Comparison of ENCODE assay signal across 17 cellular contexts in the genomic region with DNA sequence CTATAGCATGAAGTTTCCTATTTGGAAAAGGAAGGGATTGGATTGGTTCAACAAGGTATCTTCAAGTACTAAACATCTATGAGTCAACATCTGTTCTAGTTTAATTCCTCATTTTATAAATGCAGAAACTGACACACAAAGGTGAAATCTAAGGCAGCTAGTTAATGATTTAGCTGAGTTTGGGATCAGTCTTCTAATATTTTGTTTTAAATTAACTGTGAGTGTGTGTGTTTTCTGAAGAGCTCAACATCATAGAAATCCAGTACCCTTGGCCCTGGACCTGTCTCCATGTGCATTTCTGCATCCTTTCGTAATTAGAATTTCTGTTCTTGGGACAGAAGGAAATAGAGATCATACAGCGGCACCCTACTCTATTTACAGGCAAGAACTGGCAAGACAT.
A peak's percentile ranks its signal among the peaks of the same experiment; 100 is the strongest.
DNase-seq lines count a peak whose midpoint lies in the region; ATAC-seq, FAIRE-seq and TF ChIP-seq lines count a peak whose summit lies in the region.
"Had no signal": no experiment of that assay in that cellular context is flagged by ENCODE, and none has a peak within 500 bp of the region (broad histone marks: within the 10 kb centered on the region; RNA-seq: fewer than 3 reads in every experiment).

No MANE protein-coding gene starts in this region.

- TF ChIP-seq EP300 in HepG2 (IDR thresholded peaks at IDR 0.05; ENCODE audit: low read depth in 2 of 2, low read length in 2 of 2) (no peak), HepG2 (CRISPR knock-in tag; IDR thresholded peaks at IDR 0.05; ENCODE audit: borderline replicate concordance) (no peak)

- H3K27ac ChIP-seq in liver (ENCODE audit: low read depth in 1 of 2, low read length in 2 of 2) (no peak overlapping the region), HepG2 (ENCODE audit: extremely low read length, insufficient read depth, low read length) (no peak overlapping the region), rectal smooth muscle tissue (ENCODE audit: low read depth, low read length) (peak overlapping the region; percentile 50)
- H3K27ac ChIP-seq: BLaER1 treated with 17β-estradiol and CSF1 and Interleukin-3, amounts not matched to agents 10 nM and 100 nM had no signal

- H3K27ac Mint-ChIP-seq in naive thymus-derived CD8-positive, alpha-beta T cell: peak overlapping the region in 1 of 10 donors; percentile 6
- H3K27ac Mint-ChIP-seq: HFFc6 had no signal

- H3K9ac ChIP-seq in liver (ENCODE audit: low read depth in 1 of 2, low read length in 2 of 2) (no peak overlapping the region), HepG2 (ENCODE audit: insufficient read depth, low read depth, low read length) (no peak overlapping the region), rectal smooth muscle tissue (ENCODE audit: low read length) (no peak overlapping the region)
- H3K9ac ChIP-seq: BLaER1 treated with 17β-estradiol and CSF1 and Interleukin-3, amounts not matched to agents 10 nM and 100 nM had no signal

- no TSS peak for BruUV-seq in HepG2 (replicated peaks; lab: Mats Ljungman, UMichigan)

- ATAC-seq in HepG2 (no peak), GM21619 (IDR thresholded peaks at IDR 0.05; ENCODE audit: unreplicated experiment) (no peak)
- ATAC-seq in naive thymus-derived CD8-positive, alpha-beta T cell: no peak

- H3K4me1 ChIP-seq in liver (ENCODE audit: control insufficient read depth in 4 of 4, insufficient read depth in 4 of 4, low read length in 3 of 4): peaks cover 0 to 7% (median 2%) of the 10 kb centered on the region in 4 donors
- no peaks in the 10 kb centered on the region for H3K4me1 ChIP-seq in HepG2 (ENCODE audit: insufficient read depth, low read length)
- peaks cover 14% of the 10 kb centered on the region for H3K4me1 ChIP-seq in rectal smooth muscle tissue (ENCODE audit: control insufficient read depth, insufficient read depth, low read length)

- H3K4me1 Mint-ChIP-seq in naive thymus-derived CD8-positive, alpha-beta T cell: no peaks in the 10 kb centered on the region

- H3K4me3 ChIP-seq in liver (ENCODE audit: low read depth in 1 of 3, low read length in 3 of 3) (no peak overlapping the region), HepG2 (replicated peaks in 1 of 3; ENCODE audit: insufficient read depth in 1 of 3, low read depth in 2 of 3, low read length in 3 of 3) (no peak overlapping the region), kidney epithelial cell (ENCODE audit: low read depth, low read length) (no peak overlapping the region), rectal smooth muscle tissue (ENCODE audit: low read length) (no peak overlapping the region)
- H3K4me3 ChIP-seq: BLaER1 treated with 17β-estradiol and CSF1 and Interleukin-3, amounts not matched to agents 10 nM and 100 nM; MG63 had no signal

- DNase-seq in HepG2 (ENCODE audit: low spot score) (no peak), kidney epithelial cell (ENCODE audit: low read depth) (peak; percentile 5)
- no peak for DNase-seq in activated naive CD4-positive, alpha-beta T cell treated with anti-CD3 and anti-CD28 coated beads, Interleukin-2, amount 50 U/mL, for 16 hours
- DNase-seq in naive thymus-derived CD8-positive, alpha-beta T cell: no peak
- DNase-seq in activated CD4-positive, alpha-beta T cell treated with anti-CD3 and anti-CD28 coated beads, Interleukin-2, amount 50 U/mL, for 1 hour: no peak
- DNase-seq: DMS 273 treated with DMSO at 0.1 percent for 48 hours, GF-D8, HFFc6, MG63, NCI-H1092 treated with DMSO at 0.1 percent for 48 hours, NCI-H510A treated with DMSO at 0.1 percent for 48 hours, NCI-H82 had no signal

- H3K79me2 ChIP-seq in HepG2 (ENCODE audit: insufficient read depth, low read length): no peaks in the 10 kb centered on the region

- intact Hi-C loops in HepG2 (cut with micrococcal nuclease; ENCODE audit: unreplicated experiment): no loop called here

- H3K9me3 ChIP-seq in liver (ENCODE audit: control insufficient read depth in 4 of 4, low read length in 3 of 4): no peaks in the 10 kb centered on the region
- no peaks in the 10 kb centered on the region for H3K9me3 ChIP-seq in HepG2 (ENCODE audit: low read length)
- H3K9me3 ChIP-seq: MG63 had no signal

- H3K36me3 Mint-ChIP-seq in naive thymus-derived CD8-positive, alpha-beta T cell: peaks cover 0 to 6% (median 0%) of the 10 kb centered on the region in 3 donors

- WGBS in liver: 70% methylated on average over 2 of the region's 2 CpGs
- WGBS in HepG2 (ENCODE audit: low lambda C conversion rate): 29% methylated on average over 2 of the region's 2 CpGs

- H3K27me3 ChIP-seq in liver (ENCODE audit: control insufficient read depth in 4 of 4, insufficient read depth in 4 of 4, low read length in 3 of 4): no peaks in the 10 kb centered on the region
- H3K27me3 ChIP-seq in HepG2 (ENCODE audit: control insufficient read depth in 1 of 2, insufficient read depth in 2 of 2, low read length in 2 of 2): no peaks in the 10 kb centered on the region; a peak in 1 of 5 replicates
- no peaks in the 10 kb centered on the region for H3K27me3 ChIP-seq in kidney epithelial cell (ENCODE audit: control insufficient read depth, insufficient read depth, low read length)
- H3K27me3 ChIP-seq in rectal smooth muscle tissue (ENCODE audit: control insufficient read depth, insufficient read depth, low read length): no peaks in the 10 kb centered on the region
- H3K27me3 ChIP-seq: BLaER1 treated with 17β-estradiol and CSF1 and Interleukin-3, amounts not matched to agents 10 nM and 100 nM; MG63 had no signal

- no peak for TF ChIP-seq POLR2A in HepG2 (IDR thresholded peaks at IDR 0.05; ENCODE audit: insufficient read depth in 1 of 2, low read depth in 2 of 2, low read length in 2 of 2)

- H2AFZ ChIP-seq in HepG2 (ENCODE audit: low read length): no peak overlapping the region

- no peaks in the 10 kb centered on the region for H4K20me1 ChIP-seq in HepG2 (ENCODE audit: insufficient read depth, low read length)
- H4K20me1 ChIP-seq: BLaER1 treated with 17β-estradiol and CSF1 and Interleukin-3, amounts not matched to agents 10 nM and 100 nM had no signal

- no peak overlapping the region for H3K4me3 Mint-ChIP-seq in naive thymus-derived CD8-positive, alpha-beta T cell
- H3K4me3 Mint-ChIP-seq: HFFc6 had no signal

- POLR2A ChIA-PET in HepG2 (lab: Yijun Ruan, JAX): no interaction called here
- POLR2A ChIA-PET in naive thymus-derived CD8-positive, alpha-beta T cell (lab: Charles Lee): no interaction called here

- in situ Hi-C loops in HepG2 (cut with HindIII; ENCODE audit: extremely low pct_ligation_motif_present, low pct_unique_long_range_greater_than_20kb): no loop called here

- no peak overlapping the region for H3K4me2 ChIP-seq in HepG2 (ENCODE audit: low read depth, low read length)
- H3K4me2 ChIP-seq: BLaER1 treated with 17β-estradiol and CSF1 and Interleukin-3, amounts not matched to agents 10 nM and 100 nM had no signal

- peaks cover 0 to 3% (median 0%) of the 10 kb centered on the region in 5 donors for H3K27me3 Mint-ChIP-seq in naive thymus-derived CD8-positive, alpha-beta T cell

- TF ChIP-seq CTCF in liver (IDR thresholded peaks at IDR 0.05; ENCODE audit: low read depth, low read length, missing input control) (no peak), HepG2 (CRISPR knock-in tag; IDR thresholded peaks at IDR 0.05) (no peak), kidney epithelial cell (IDR thresholded peaks at IDR 0.05; ENCODE audit: insufficient read depth, low read length, poor library complexity, severe bottlenecking) (no peak)

- CTCF ChIA-PET in HepG2 (lab: Yijun Ruan, JAX; ENCODE audit: low intra/inter-chr PET ratio, low total read pairs): no interaction called here

- TF ChIP-seq RAD21 in liver (IDR thresholded peaks at IDR 0.05) (no peak), HepG2 (CRISPR knock-in tag; IDR thresholded peaks at IDR 0.05) (no peak)

- no peaks in the 10 kb centered on the region for H3K36me3 ChIP-seq in liver (ENCODE audit: control insufficient read depth in 4 of 4, insufficient read depth in 3 of 4, low read depth in 1 of 4, low read length in 3 of 4)
- no peaks in the 10 kb centered on the region for H3K36me3 ChIP-seq in HepG2 (replicated peaks in 1 of 2; ENCODE audit: control insufficient read depth in 1 of 2, insufficient read depth in 2 of 2, low read length in 2 of 2)
- no peaks in the 10 kb centered on the region for H3K36me3 ChIP-seq in kidney epithelial cell (ENCODE audit: control insufficient read depth, insufficient read depth, low read length)
- no peaks in the 10 kb centered on the region for H3K36me3 ChIP-seq in rectal smooth muscle tissue (ENCODE audit: control insufficient read depth, insufficient read depth, low read length)
- H3K36me3 ChIP-seq: BLaER1 treated with 17β-estradiol and CSF1 and Interleukin-3, amounts not matched to agents 10 nM and 100 nM; MG63 had no signal

- H3K9me3 Mint-ChIP-seq in naive thymus-derived CD8-positive, alpha-beta T cell: peaks cover 0 to 9% (median 3%) of the 10 kb centered on the region in 9 donors
- H3K9me3 Mint-ChIP-seq: HFFc6 had no signal

- no peak for FAIRE-seq in HepG2 (lab: Jason Lieb, UNC)
- FAIRE-seq: GM12891 had no signal

TF ChIP-seq in liver, 16 proteins besides CTCF, POLR2A, EP300 and RAD21 (continues in another document):
- no peak for TF ChIP-seq FOXA2 (IDR thresholded peaks at IDR 0.05)
- TF ChIP-seq, protein P1, sequence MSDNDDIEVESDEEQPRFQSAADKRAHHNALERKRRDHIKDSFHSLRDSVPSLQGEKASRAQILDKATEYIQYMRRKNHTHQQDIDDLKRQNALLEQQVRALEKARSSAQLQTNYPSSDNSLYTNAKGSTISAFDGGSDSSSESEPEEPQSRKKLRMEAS (IDR thresholded peaks at IDR 0.05): no peak
- no peak for TF ChIP-seq SP1 (IDR thresholded peaks at IDR 0.05)

TF ChIP-seq in HepG2, 621 proteins besides CTCF, POLR2A, EP300 and RAD21:
- TF ChIP-seq RXRB (CRISPR knock-in tag; IDR thresholded peaks at IDR 0.05; ENCODE audit: borderline replicate concordance) (no peak), EHMT2 (IDR thresholded peaks at IDR 0.05; ENCODE audit: borderline replicate concordance, low read depth, low read length) (no peak), ZNF230 (CRISPR knock-in tag; IDR thresholded peaks at IDR 0.05) (no peak), PITX1 (CRISPR knock-in tag; IDR thresholded peaks at IDR 0.05) (no peak)
- TF ChIP-seq, protein P1 (IDR thresholded peaks at IDR 0.05): no peak
